23 cellular contexts compared by ENCODE assay signal in genomic region chr5:140600096-140600495, GRCh38. TPM values are rescaled to one million over a fixed set of nuclear protein-coding genes. Genes with fewer than 3 reads are reported as not detected.
"Had no signal": no experiment of that assay in that cellular context is flagged by ENCODE, and none has a peak within 500 bp of the region (broad histone marks: within the 10 kb centered on the region; RNA-seq: fewer than 3 reads in every experiment).

No MANE protein-coding gene starts in this region.

- H3K9me3 ChIP-seq: colonic mucosa, esophagus muscularis mucosa, gastroesophageal sphincter, heart left ventricle, left lung, lower lobe of right lung had no signal

- H3K4me1 ChIP-seq: colonic mucosa, foreskin keratinocyte, gastroesophageal sphincter had no signal

- H3K27me3 ChIP-seq: colonic mucosa, dorsolateral prefrontal cortex, esophagus muscularis mucosa, gastroesophageal sphincter, heart left ventricle, hepatocyte, left lung had no signal

- H3K36me3 ChIP-seq: colonic mucosa, esophagus muscularis mucosa, gastroesophageal sphincter, heart left ventricle, left lung, lower lobe of right lung had no signal

- H3K4me3 ChIP-seq: colonic mucosa, esophagus muscularis mucosa, gastroesophageal sphincter, heart left ventricle, hepatocyte, left lung, lower lobe of right lung had no signal

- FAIRE-seq: endothelial cell of umbilical vein, frontal cortex, kidney had no signal

- ATAC-seq: foreskin keratinocyte, gastroesophageal sphincter, heart left ventricle, left lung, left ventricle myocardium superior, lower lobe of right lung had no signal

- H3K27ac ChIP-seq: colonic mucosa, esophagus muscularis mucosa, foreskin keratinocyte, gastroesophageal sphincter, heart left ventricle, hepatocyte, left lung, lower lobe of right lung had no signal

- DNase-seq: colonic mucosa; cortex of kidney; dorsolateral prefrontal cortex; effector CD4-positive, alpha-beta T cell; effector memory CD4-positive, alpha-beta T cell; foreskin keratinocyte; heart left ventricle; hypothalamus; immature natural killer cell; islet precursor cell; kidney; kidney glomerular epithelial cell; left lung; left ventricle myocardium superior; lower lobe of right lung; mesenchymal stem cell had no signal

RNA-seq across cellular contexts. Expression of gene CD14, which starts 32.9 kb away (rescaled TPM):
- total RNA-seq: chondrocyte, epithelial cell of proximal tubule, foreskin keratinocyte had no signal
